Comparison of ENCODE assay signal across 8 cellular contexts in genomic region chr4:24913099-24913445, GRCh38. TPM values are rescaled to one million over a fixed set of nuclear protein-coding genes. Genes with fewer than 3 reads are reported as not detected.
DNase-seq lines count a peak whose midpoint lies in the region; ATAC-seq, FAIRE-seq and TF ChIP-seq lines count a peak whose summit lies in the region.

No MANE protein-coding gene starts in this region.

- no peak overlapping the region for H3K56ac ChIP-seq in H1 (replicated peaks; ENCODE audit: insufficient read length, low read depth, low read length)

- H2BK20ac ChIP-seq in H1 (ENCODE audit: low read length), result no peak overlapping the region

- peaks cover 0 to 16% (median 8%) of the 10 kb centered on the region in 9 donors for H3K9me3 Mint-ChIP-seq in naive thymus-derived CD8-positive, alpha-beta T cell
- peaks cover 0 to 13% (median 9%) of the 10 kb centered on the region in 5 donors for H3K9me3 Mint-ChIP-seq in CD8-positive, alpha-beta memory T cell

- H3K9ac ChIP-seq in H1 (replicated peaks in 1 of 4; ENCODE audit: extremely low read depth in 1 of 4, low read depth in 3 of 4, low read length in 3 of 4), result peak overlapping the region; percentile 29 to 92 (median 61); a peak in 5 of 7 replicates

- H3K4me2 ChIP-seq in H1 (ENCODE audit: insufficient read depth in 1 of 2, low read depth in 2 of 2, low read length in 2 of 2), result peak overlapping the region; percentile 72 to 80

- FAIRE-seq in H1 (lab: Jason Lieb, UNC), result no peak

- H4K20me1 ChIP-seq in H1 (replicated peaks in 1 of 2; ENCODE audit: control insufficient read depth in 1 of 2, insufficient read depth in 2 of 2, low read length in 2 of 2), result no peaks in the 10 kb centered on the region

- no peak overlapping the region for H3K4ac ChIP-seq in H1 (replicated peaks; ENCODE audit: insufficient read length, low read depth, low read length)

- no peak for TF ChIP-seq RAD21 in H1 (IDR thresholded peaks at IDR 0.05 in 1 of 2, conservative IDR thresholded peaks at IDR 0.05 in 1 of 2; ENCODE audit: low read depth in 2 of 2, low read length in 2 of 2)

- no peak overlapping the region for H4K91ac ChIP-seq in H1 (replicated peaks; ENCODE audit: insufficient read length, low read length)

- TF ChIP-seq CTCF in left ventricle myocardium inferior (IDR thresholded peaks at IDR 0.05; ENCODE audit: borderline replicate concordance), result no peak
- TF ChIP-seq CTCF in H1 (IDR thresholded peaks at IDR 0.05; ENCODE audit: control extremely low read depth in 1 of 3, insufficient read depth in 1 of 3, low read depth in 1 of 3, low read length in 3 of 3), result no peak

- H3K27ac Mint-ChIP-seq in naive thymus-derived CD8-positive, alpha-beta T cell, result no peak overlapping the region
- no peak overlapping the region for H3K27ac Mint-ChIP-seq in CD8-positive, alpha-beta memory T cell

- no peaks in the 10 kb centered on the region for H3K79me1 ChIP-seq in H1 (ENCODE audit: low read depth, low read length)

- H3K36me3 ChIP-seq in left ventricle myocardium inferior (peaks cover 26% of the 10 kb centered on the region), H1 (ENCODE audit: control insufficient read depth in 2 of 4, insufficient read depth in 4 of 4, low read length in 3 of 4) (peaks cover 3 to 23% (median 13%) of the 10 kb centered on the region in 4 experiments; a peak in 5 of 8 replicates)
- H3K36me3 ChIP-seq in CD8-positive, alpha-beta memory T cell (ENCODE audit: insufficient read depth, low read length), result no peaks in the 10 kb centered on the region

- no peak overlapping the region for H2BK5ac ChIP-seq in H1 (ENCODE audit: low read depth, low read length)

- CTCF ChIA-PET in H1 (lab: Charles Lee; ENCODE audit: partially characterized antibody), result interaction anchor here (1.0 kb wide), 1 partner anchor 120 kb away, joined by 3 read pairs; no protein-coding TSS in a partner anchor
- CTCF ChIA-PET in CD8-positive, alpha-beta memory T cell (lab: Charles Lee), result no interaction called here

- intact Hi-C loops in left ventricle myocardium inferior (cut with micrococcal nuclease) (no loop called here), Right ventricle myocardium inferior (cut with DNase I) (loop anchor here (5.0 to 10.0 kb wide), 3 partner anchors 64 to 331 kb away; partner anchors contain the start of genes DHX15 and SOD3), left colon (cut with DNase I, micrococcal nuclease) (no loop called here)

- ATAC-seq in Right ventricle myocardium inferior, result no peak
- no peak for ATAC-seq in naive thymus-derived CD8-positive, alpha-beta T cell
- no peak for ATAC-seq in left colon
- ATAC-seq in HG02678 (IDR thresholded peaks at IDR 0.05; ENCODE audit: unreplicated experiment), result no peak

- H3K18ac ChIP-seq in H1 (ENCODE audit: extremely low read depth, low read length), result no peak overlapping the region

- H3K27ac ChIP-seq in left ventricle myocardium inferior (replicated peaks) (peak overlapping the region; percentile 97), H1 (ENCODE audit: low read depth, low read length) (no peak overlapping the region)
- H3K27ac ChIP-seq in CD8-positive, alpha-beta memory T cell (ENCODE audit: low read depth, low read length), result no peak overlapping the region

- H3K9me3 ChIP-seq in left ventricle myocardium inferior (replicated peaks), result peaks cover 19% of the 10 kb centered on the region
- H3K9me3 ChIP-seq in H1 (ENCODE audit: insufficient read depth in 2 of 2, low read depth in 1 of 2, low read length in 1 of 2), result peaks cover 13 to 18% of the 10 kb centered on the region in 2 experiments; a peak in 3 of 4 replicates
- no peaks in the 10 kb centered on the region for H3K9me3 ChIP-seq in CD8-positive, alpha-beta memory T cell (ENCODE audit: low read length)

- H4K5ac ChIP-seq in H1 (ENCODE audit: insufficient read length, low read depth, low read length), result no peak overlapping the region

- H3K27me3 ChIP-seq in left ventricle myocardium inferior (ENCODE audit: low read depth), result no peaks in the 10 kb centered on the region
- H3K27me3 ChIP-seq in H1 (replicated peaks in 1 of 4; ENCODE audit: control insufficient read depth in 3 of 4, extremely low read depth in 1 of 4, insufficient read depth in 3 of 4, low read length in 3 of 4), result peaks cover 0 to 17% (median 6%) of the 10 kb centered on the region in 4 experiments; a peak in 5 of 7 replicates
- peaks cover 5% of the 10 kb centered on the region for H3K27me3 ChIP-seq in CD8-positive, alpha-beta memory T cell (ENCODE audit: insufficient read depth, low read length, poor library complexity, severe bottlenecking)

- WGBS in H1 (ENCODE audit: extremely low coverage in 1 of 2, insufficient coverage in 1 of 2, insufficient read length in 1 of 2, insufficient replicate concordance in 2 of 2, low coverage in 1 of 2, low lambda C conversion rate in 2 of 2, missing lambda C conversion rate in 1 of 2), 2 experiments, result 34% methylated on average over 12 of the region's 27 CpGs; no CpG with 5 or more reads in 1 of the 2 experiments

- H3K4me3 Mint-ChIP-seq in naive thymus-derived CD8-positive, alpha-beta T cell, result peak overlapping the region in 8 of 10 donors; percentile 31 to 75 (median 52)
- no peak overlapping the region for H3K4me3 Mint-ChIP-seq in CD8-positive, alpha-beta memory T cell

- POLR2A ChIA-PET in H1 (lab: Charles Lee; ENCODE audit: partially characterized antibody), result interaction anchor here (1.0 to 1.2 kb wide), 2 partner anchors 67 to 343 kb away, joined by 3 read pairs; no protein-coding TSS in a partner anchor
- POLR2A ChIA-PET in naive thymus-derived CD8-positive, alpha-beta T cell (lab: Charles Lee), result no interaction called here
- POLR2A ChIA-PET in CD8-positive, alpha-beta memory T cell (lab: Charles Lee), result no interaction called here

- H3K27me3 Mint-ChIP-seq in naive thymus-derived CD8-positive, alpha-beta T cell, result peaks cover 16 to 76% (median 40%) of the 10 kb centered on the region in 5 donors
- peaks cover 39 to 56% of the 10 kb centered on the region in 2 donors for H3K27me3 Mint-ChIP-seq in CD8-positive, alpha-beta memory T cell

- peak overlapping the region; percentile 98 for H2AFZ ChIP-seq in H1 (ENCODE audit: low read length)

- H3K4me3 ChIP-seq in left ventricle myocardium inferior, result peak overlapping the region; percentile 77
- H3K4me3 ChIP-seq in H1 (ENCODE audit: extremely low read depth in 1 of 4, insufficient read depth in 2 of 4, low read depth in 3 of 4, low read length in 4 of 4), result peak overlapping the region; percentile 37 to 63 (median 42)
- no peak overlapping the region for H3K4me3 ChIP-seq in CD8-positive, alpha-beta memory T cell (ENCODE audit: low read length)

- H2BK12ac ChIP-seq in H1 (ENCODE audit: low read depth, low read length), result no peak overlapping the region

- no peak for TF ChIP-seq POLR2A in H1 (IDR thresholded peaks at IDR 0.05; ENCODE audit: control extremely low read depth in 1 of 2, low read depth in 2 of 2, low read length in 2 of 2)

- peaks cover 0 to 6% (median 5%) of the 10 kb centered on the region in 4 donors for H3K4me1 Mint-ChIP-seq in naive thymus-derived CD8-positive, alpha-beta T cell
- peaks cover 0 to 3% (median 0%) of the 10 kb centered on the region in 3 donors for H3K4me1 Mint-ChIP-seq in CD8-positive, alpha-beta memory T cell

- peaks cover 2% of the 10 kb centered on the region; the same call in 1 of the 2 replicates for H3K23me2 ChIP-seq in H1 (ENCODE audit: low read depth, low read length)

- H2AK5ac ChIP-seq in H1 (ENCODE audit: low read depth, low read length), result no peak overlapping the region

- H2BK15ac ChIP-seq in H1 (ENCODE audit: low read length), result no peak overlapping the region

- DNase-seq in left ventricle myocardium inferior (no peak), Right ventricle myocardium inferior (ENCODE audit: missing footprints) (no peak), H1 (ENCODE audit: low read depth in 1 of 2, low spot score in 2 of 2) (no peak), left colon (no peak), NCI-H1105 treated with DMSO at 0.1 percent for 48 hours (lab: John Stamatoyannopoulos, UW) (no peak)
- DNase-seq in naive thymus-derived CD8-positive, alpha-beta T cell, result no peak
- DNase-seq in CD8-positive, alpha-beta memory T cell, result no peak

- TF ChIP-seq EP300 in H1 (IDR thresholded peaks at IDR 0.05; ENCODE audit: borderline replicate concordance in 1 of 2, low read depth in 2 of 2, low read length in 2 of 2), result no peak

- H3K14ac ChIP-seq in H1 (ENCODE audit: insufficient read length), result no peak overlapping the region

- no peak overlapping the region for H3K23ac ChIP-seq in H1 (ENCODE audit: insufficient read length)

- H2BK120ac ChIP-seq in H1 (replicated peaks; ENCODE audit: low read depth, low read length), result no peak overlapping the region

- peaks cover 18% of the 10 kb centered on the region for H3K4me1 ChIP-seq in left ventricle myocardium inferior
- H3K4me1 ChIP-seq in H1 (replicated peaks in 1 of 4; ENCODE audit: control insufficient read depth in 3 of 4, insufficient read depth in 4 of 4, low read length in 3 of 4), result peaks cover 7 to 14% (median 11%) of the 10 kb centered on the region in 4 experiments
- no peaks in the 10 kb centered on the region for H3K4me1 ChIP-seq in CD8-positive, alpha-beta memory T cell (ENCODE audit: insufficient read depth, low read length)

- H3K36me3 Mint-ChIP-seq in naive thymus-derived CD8-positive, alpha-beta T cell, result peaks cover 0 to 15% (median 2%) of the 10 kb centered on the region in 3 donors
- no peaks in the 10 kb centered on the region for H3K36me3 Mint-ChIP-seq in CD8-positive, alpha-beta memory T cell

- peak overlapping the region; percentile 88 for H4K8ac ChIP-seq in H1 (ENCODE audit: extremely low read depth, insufficient read depth, low read length)

- no peaks in the 10 kb centered on the region for H3K79me2 ChIP-seq in H1 (ENCODE audit: control insufficient read depth in 1 of 2, insufficient read depth in 2 of 2, low read length in 2 of 2)

TF ChIP-seq in H1, 55 proteins besides CTCF, POLR2A, EP300 and RAD21 (continues in another document):
- no peak for TF ChIP-seq SIX5 (IDR thresholded peaks at IDR 0.05; ENCODE audit: low read depth, low read length)

RNA-seq across cellular contexts. Expression of gene CCDC149, which starts 0.2 kb away (rescaled TPM):
- total RNA-seq in left ventricle myocardium inferior (9.0 TPM), Right ventricle myocardium inferior (11.4 TPM), left colon (10 to 100 TPM; 14.2 to 15.4 TPM)
- 5.6 and 5.8 TPM in 2 replicates for total RNA-seq in H1 (2021; fragmentation: NEBNext Ultra II Directional; extraction: Animal tissue kit (Norgen Biotek cat#: 25700))
- 1.8 and 2.2 TPM in 2 replicates for polyA plus RNA-seq in H1 (2011; rRNA removed)
- 4.3 TPM for polyA plus RNA-seq in H1 (2011; cell fraction: cytosol; rRNA removed)
- polyA plus RNA-seq in H1 (2011; cell fraction: nucleus; rRNA removed), result 6.1 TPM
- 4.0 to 5.0 TPM (median 4.6 TPM) in 4 replicates for polyA plus RNA-seq in H1 (2012, experiment 1 of 2)
- 0.66 TPM for polyA plus RNA-seq in H1 (2012, experiment 2 of 2)
- polyA plus RNA-seq in H1 (2013, experiment 1 of 2), result 2.4 TPM
- polyA plus RNA-seq in H1 (2013, experiment 2 of 2), result 2.4 TPM
- polyA minus RNA-seq in H1 (2011; rRNA and poly(A)+ RNA removed), result 3.5 and 5.3 TPM in 2 replicates
- 4.6 TPM for polyA minus RNA-seq in H1 (2011; cell fraction: cytosol; rRNA and poly(A)+ RNA removed)
- 8.3 TPM for polyA minus RNA-seq in H1 (2011; cell fraction: nucleus; rRNA and poly(A)+ RNA removed)
- under 1 TPM in 1 of 2 experiments, not detected in 1; 0.21 TPM for total RNA-seq in naive thymus-derived CD8-positive, alpha-beta T cell
- not detected for polyA plus RNA-seq in naive thymus-derived CD8-positive, alpha-beta T cell
- under 1 TPM; 0.07 to 0.28 TPM for total RNA-seq in CD8-positive, alpha-beta memory T cell
- not detected for polyA plus RNA-seq in CD8-positive, alpha-beta memory T cell

Comparison
In these comparisons a context has a peak if more than half of its experiments do, and no peak if none do; other contexts are left out.
1. H3K4me3 Mint-ChIP-seq: peak in naive thymus-derived CD8-positive, alpha-beta T cell (8 of 10); none in CD8-positive, alpha-beta memory T cell (0 of 7).